In the genomic region with DNA sequence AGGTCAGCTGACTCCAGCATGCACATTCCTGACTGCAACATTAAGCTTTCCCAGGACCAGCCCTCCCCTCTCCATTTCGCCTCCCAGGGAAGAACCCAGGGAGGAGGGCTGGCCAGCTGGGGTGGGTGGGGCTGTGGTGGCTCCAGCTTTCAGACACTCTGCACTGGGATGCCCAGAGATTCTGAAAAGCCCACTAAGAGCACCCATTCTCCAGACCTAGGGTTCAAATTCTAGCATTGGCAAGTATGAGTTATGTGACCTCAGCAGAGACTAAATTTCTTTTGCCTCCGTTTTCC, we compare ENCODE assay signal across 21 cellular contexts. TPM values are rescaled to one million over a fixed set of nuclear protein-coding genes. Genes with fewer than 3 reads are reported as not detected.
DNase-seq lines count a peak whose midpoint lies in the region; ATAC-seq and TF ChIP-seq lines count a peak whose summit lies in the region.
"Had no signal": no experiment of that assay in that cellular context is flagged by ENCODE, and none has a peak within 500 bp of the region (broad histone marks: within the 10 kb centered on the region; RNA-seq: fewer than 3 reads in every experiment).

No MANE protein-coding gene starts in this region.

- peaks cover 62 to 92% of the 10 kb centered on the region in 2 donors for H3K27me3 Mint-ChIP-seq in effector memory CD8-positive, alpha-beta T cell
- peaks cover 62% of the 10 kb centered on the region for H3K27me3 Mint-ChIP-seq in activated CD8-positive, alpha-beta T cell treated with anti-CD3 and anti-CD28 coated beads, Interleukin-2, amount 10 ng/mL, durations not matched to agents 7 days and 5 days (ENCODE audit: low read depth)

- DNase-seq in A172 (ENCODE audit: low spot score) (peak; percentile 29), D341Med (ENCODE audit: low spot score) (peak; percentile 41), RWPE1 (ENCODE audit: low spot score) (no peak), mesenteric fat pad (ENCODE audit: low spot score) (peak; percentile 5), kidney glomerular epithelial cell (lab: John Stamatoyannopoulos, UW) (no peak)
- no peak for DNase-seq in effector memory CD8-positive, alpha-beta T cell
- no peak for DNase-seq in activated CD8-positive, alpha-beta T cell treated with anti-CD3 and anti-CD28 coated beads, Interleukin-2, amount 10 ng/mL, durations not matched to agents 7 days and 5 days
- DNase-seq: cerebellar nuclear complex; effector CD4-positive, alpha-beta T cell; HCEC 1CT; hippocampal formation; psoas muscle; small intestine; stimulated activated CD4-positive, alpha-beta T cell treated with anti-CD3 and anti-CD28 coated beads, Interleukin-2, amount 100 ng/mL, for 24 hours; uterus had no signal

- no peak for ATAC-seq in effector memory CD8-positive, alpha-beta T cell (replicated peaks)
- no peak for ATAC-seq in activated CD8-positive, alpha-beta T cell treated with anti-CD3 and anti-CD28 coated beads, Interleukin-2, amount 10 ng/mL, durations not matched to agents 7 days and 5 days
- ATAC-seq in GM21381 (IDR thresholded peaks at IDR 0.05; ENCODE audit: unreplicated experiment): no peak
- ATAC-seq: psoas muscle; stimulated activated memory B cell treated with anti-CD40 and anti-IgM and Interleukin-4, amounts not matched to agents 10 μg/mL and 1 μg/mL and 100 μg/mL, for 72 hours had no signal

- CTCF ChIA-PET in RWPE1 (lab: Yijun Ruan, JAX): interaction anchor here (0.6 to 1.5 kb wide), 4 partner anchors 9 to 126 kb away, joined by 3 to 4 read pairs (median 4); no protein-coding TSS in a partner anchor
- CTCF ChIA-PET in activated CD8-positive, alpha-beta T cell treated with anti-CD3 and anti-CD28 coated beads, Interleukin-2, amount 10 ng/mL, durations not matched to agents 7 days and 5 days (lab: Charles Lee): interaction anchor here (0.9 to 2.3 kb wide), 3 partner anchors 10 to 35 kb away, joined by 3 to 21 read pairs (median 6); no protein-coding TSS in a partner anchor

- POLR2A ChIA-PET in RWPE1 (lab: Yijun Ruan, JAX; ENCODE audit: low non-redundant PET): no interaction called here
- POLR2A ChIA-PET in activated CD8-positive, alpha-beta T cell treated with anti-CD3 and anti-CD28 coated beads, Interleukin-2, amount 10 ng/mL, durations not matched to agents 7 days and 5 days (lab: Charles Lee): no interaction called here

- H3K36me3 Mint-ChIP-seq in effector memory CD8-positive, alpha-beta T cell (ENCODE audit: insufficient read depth): peaks cover 8% of the 10 kb centered on the region
- H3K36me3 Mint-ChIP-seq in activated CD8-positive, alpha-beta T cell treated with anti-CD3 and anti-CD28 coated beads, Interleukin-2, amount 10 ng/mL, durations not matched to agents 7 days and 5 days (ENCODE audit: low read depth): no peaks in the 10 kb centered on the region
- H3K36me3 Mint-ChIP-seq: activated naive CD8-positive, alpha-beta T cell; stimulated activated memory B cell treated with anti-CD40 and anti-IgM and Interleukin-4, amounts not matched to agents 10 μg/mL and 1 μg/mL and 100 μg/mL, for 72 hours had no signal

- no peak for TF ChIP-seq CTCF in RWPE1 (conservative IDR thresholded peaks at IDR 0.05; ENCODE audit: low read depth)

- H3K9me3 Mint-ChIP-seq in effector memory CD8-positive, alpha-beta T cell: no peaks in the 10 kb centered on the region
- H3K9me3 Mint-ChIP-seq in activated CD8-positive, alpha-beta T cell treated with anti-CD3 and anti-CD28 coated beads, Interleukin-2, amount 10 ng/mL, durations not matched to agents 7 days and 5 days (ENCODE audit: insufficient read depth): no peaks in the 10 kb centered on the region
- H3K9me3 Mint-ChIP-seq: activated T-helper 1 cell treated with anti-CD3 and anti-CD28 coated beads, Interleukin-12 subunit alpha, Interleukin-12 subunit beta, Interleukin-2, Interleukin-4 antibody, amounts not matched to agents 30 ng/mL and 10 ng/mL and 1 ng/mL, durations not matched to agents 14 hours and 24 hours and 36 hours; stimulated activated memory B cell treated with anti-CD40 and anti-IgM and Interleukin-4, amounts not matched to agents 10 μg/mL and 1 μg/mL and 100 μg/mL, for 72 hours had no signal

- peaks cover 0 to 2% of the 10 kb centered on the region in 2 donors for H3K4me1 Mint-ChIP-seq in effector memory CD8-positive, alpha-beta T cell (ENCODE audit: low read depth in 2 of 2)
- H3K4me1 Mint-ChIP-seq in activated CD8-positive, alpha-beta T cell treated with anti-CD3 and anti-CD28 coated beads, Interleukin-2, amount 10 ng/mL, durations not matched to agents 7 days and 5 days (ENCODE audit: low read depth): peaks cover 4% of the 10 kb centered on the region

- H3K27ac ChIP-seq in RWPE1: peak overlapping the region; percentile 90
- H3K27ac ChIP-seq: psoas muscle, uterus had no signal

- no peak overlapping the region for H3K27ac Mint-ChIP-seq in effector memory CD8-positive, alpha-beta T cell
- H3K27ac Mint-ChIP-seq in activated CD8-positive, alpha-beta T cell treated with anti-CD3 and anti-CD28 coated beads, Interleukin-2, amount 10 ng/mL, durations not matched to agents 7 days and 5 days: no peak overlapping the region
- H3K27ac Mint-ChIP-seq: activated naive CD8-positive, alpha-beta T cell; activated T-helper 1 cell treated with anti-CD3 and anti-CD28 coated beads, Interleukin-12 subunit alpha, Interleukin-12 subunit beta, Interleukin-2, Interleukin-4 antibody, amounts not matched to agents 30 ng/mL and 10 ng/mL and 1 ng/mL, durations not matched to agents 14 hours and 24 hours and 36 hours; stimulated activated memory B cell treated with anti-CD40 and anti-IgM and Interleukin-4, amounts not matched to agents 10 μg/mL and 1 μg/mL and 100 μg/mL, for 72 hours had no signal

- no peak overlapping the region for H3K4me3 Mint-ChIP-seq in effector memory CD8-positive, alpha-beta T cell
- no peak overlapping the region for H3K4me3 Mint-ChIP-seq in activated CD8-positive, alpha-beta T cell treated with anti-CD3 and anti-CD28 coated beads, Interleukin-2, amount 10 ng/mL, durations not matched to agents 7 days and 5 days
- H3K4me3 Mint-ChIP-seq: activated naive CD8-positive, alpha-beta T cell; activated T-helper 1 cell treated with anti-CD3 and anti-CD28 coated beads, Interleukin-12 subunit alpha, Interleukin-12 subunit beta, Interleukin-2, Interleukin-4 antibody, amounts not matched to agents 30 ng/mL and 10 ng/mL and 1 ng/mL, durations not matched to agents 14 hours and 24 hours and 36 hours; stimulated activated memory B cell treated with anti-CD40 and anti-IgM and Interleukin-4, amounts not matched to agents 10 μg/mL and 1 μg/mL and 100 μg/mL, for 72 hours had no signal

RNA-seq across cellular contexts. Expression of gene DLX3, which starts 7.8 kb away (rescaled TPM):
- not detected in 2 replicates for total RNA-seq in A172 (2014; rRNA removed; shearing (Covaris generic))
- 0.48 TPM for total RNA-seq in mesenteric fat pad
- not detected for total RNA-seq in activated CD8-positive, alpha-beta T cell treated with anti-CD3 and anti-CD28 coated beads, Interleukin-2, amount 10 ng/mL, durations not matched to agents 7 days and 5 days
- total RNA-seq: activated T-helper 1 cell treated with anti-CD3 and anti-CD28 coated beads, Interleukin-12 subunit alpha, Interleukin-12 subunit beta, Interleukin-2, Interleukin-4 antibody, amounts not matched to agents 30 ng/mL and 10 ng/mL and 1 ng/mL, durations not matched to agents 14 hours and 24 hours and 36 hours; OCI-LY7; psoas muscle had no signal

RNA-seq across cellular contexts. Expression of gene DLX4, which starts 18.2 kb away (rescaled TPM):
- total RNA-seq in A172 (2014; rRNA removed; shearing (Covaris generic)): 1.7 and 2.5 TPM in 2 replicates
- total RNA-seq in mesenteric fat pad: 0.55 TPM
- not detected for total RNA-seq in activated CD8-positive, alpha-beta T cell treated with anti-CD3 and anti-CD28 coated beads, Interleukin-2, amount 10 ng/mL, durations not matched to agents 7 days and 5 days
- total RNA-seq: activated T-helper 1 cell treated with anti-CD3 and anti-CD28 coated beads, Interleukin-12 subunit alpha, Interleukin-12 subunit beta, Interleukin-2, Interleukin-4 antibody, amounts not matched to agents 30 ng/mL and 10 ng/mL and 1 ng/mL, durations not matched to agents 14 hours and 24 hours and 36 hours; psoas muscle; temporal lobe; uterus had no signal

Comparison
In these comparisons a context has a peak if more than half of its experiments do, and no peak if none do; other contexts are left out.
1. DNase-seq: peak in A172 (single experiment), D341Med (single experiment) and mesenteric fat pad (single experiment); none in RWPE1 (single experiment), effector memory CD8-positive, alpha-beta T cell (0 of 3), kidney glomerular epithelial cell (single experiment) and activated CD8-positive, alpha-beta T cell treated with anti-CD3 and anti-CD28 coated beads, Interleukin-2, amount 10 ng/mL, durations not matched to agents 7 days and 5 days (single experiment).